In the genomic region with DNA sequence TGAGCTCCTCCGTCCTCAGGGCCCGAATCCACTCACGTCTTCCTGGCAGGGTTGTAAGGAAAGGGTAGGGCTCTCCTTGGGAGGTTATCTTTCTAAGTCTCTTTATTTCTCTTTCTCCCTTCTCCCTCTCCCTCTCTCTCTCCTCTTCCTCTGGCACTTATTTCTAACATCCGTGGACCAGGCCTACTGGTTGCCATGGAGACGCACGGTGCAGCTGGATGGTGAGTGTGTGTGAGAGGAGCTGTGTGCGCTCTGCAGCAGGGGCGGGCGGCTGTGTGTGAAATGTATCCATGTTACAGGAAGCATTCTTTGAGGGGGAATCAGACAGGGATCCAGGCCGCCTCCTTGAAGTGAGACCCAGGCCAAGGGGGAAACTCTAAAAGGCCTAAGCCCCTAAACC, we compare ENCODE assay signal across 11 cellular contexts. TPM values are rescaled to one million over a fixed set of nuclear protein-coding genes. Genes with fewer than 3 reads are reported as not detected.
DNase-seq lines count a peak whose midpoint lies in the region; ATAC-seq and TF ChIP-seq lines count a peak whose summit lies in the region.
"Had no signal": no experiment of that assay in that cellular context is flagged by ENCODE, and none has a peak within 500 bp of the region (broad histone marks: within the 10 kb centered on the region; RNA-seq: fewer than 3 reads in every experiment).

No MANE protein-coding gene starts in this region.

- TF ChIP-seq POLR2A in ovary (IDR thresholded peaks at IDR 0.05): no peak

- H3K4me1 ChIP-seq in endodermal cell (ENCODE audit: control insufficient read depth, insufficient read depth, low read length) (peaks cover 25% of the 10 kb centered on the region), ovary (ENCODE audit: insufficient read depth) (peaks cover 3% of the 10 kb centered on the region)

- intact Hi-C loops in posterior cingulate gyrus (cut with DNase I) (no loop called here), ovary (cut with DNase I) (no loop called here)

- H3K36me3 ChIP-seq in H7 (replicated peaks; ENCODE audit: control insufficient read depth, insufficient read depth, low read length): no peaks in the 10 kb centered on the region
- H3K36me3 ChIP-seq in endodermal cell (ENCODE audit: control insufficient read depth, insufficient read depth, low read length): no peaks in the 10 kb centered on the region
- H3K36me3 ChIP-seq in ovary: no peaks in the 10 kb centered on the region

- 39 to 43% methylated on average over 2 to 10 of the region's 10 CpGs for WGBS in endodermal cell (ENCODE audit: insufficient coverage in 1 of 2, insufficient read length in 1 of 2), 2 experiments
- WGBS in ovary, 3 donors: 21 to 29% (median 23%) methylated on average over 10 of the region's 10 CpGs

- H3K4me3 Mint-ChIP-seq in endodermal cell: no peak overlapping the region
- H3K4me3 Mint-ChIP-seq: effector memory CD8-positive, alpha-beta T cell; natural killer cell treated with Interleukin-12 subunit alpha and Interleukin-12 subunit beta and Interleukin-15 and Interleukin-18, amount 100 ng/mL, for 72 hours; stimulated activated naive CD8-positive, alpha-beta T cell treated with anti-CD3 and anti-CD28 coated beads, Interleukin-15, Interleukin-2, amounts not matched to agents 100 ng/mL and 50 ng/mL, for 24 hours had no signal

- H3K4me3 ChIP-seq in H7 (ENCODE audit: insufficient read depth, low read depth, low read length): no peak overlapping the region
- H3K4me3 ChIP-seq in endodermal cell (ENCODE audit: low read length): no peak overlapping the region
- no peak overlapping the region for H3K4me3 ChIP-seq in ovary

- H3K4me1 Mint-ChIP-seq in endodermal cell: peaks cover 76% of the 10 kb centered on the region

- DNase-seq in H7 (peak; percentile 53), NCI-H2196 treated with DMSO at 0.1 percent for 48 hours (lab: John Stamatoyannopoulos, UW; ENCODE audit: unreplicated experiment) (peak; percentile 69), endodermal cell (peak; percentile 82), posterior cingulate gyrus (peak; percentile 76 to 99 (median 90)), SW 1271 (lab: John Stamatoyannopoulos, UW) (no peak), ovary (no peak), NCI-H1048 (lab: John Stamatoyannopoulos, UW) (no peak)
- DNase-seq: effector memory CD8-positive, alpha-beta T cell had no signal

- no peak for ATAC-seq in GM21825 (IDR thresholded peaks at IDR 0.05; ENCODE audit: unreplicated experiment)
- ATAC-seq: effector memory CD8-positive, alpha-beta T cell; natural killer cell treated with Interleukin-12 subunit alpha and Interleukin-12 subunit beta and Interleukin-15 and Interleukin-18, amount 100 ng/mL, for 72 hours had no signal

- H3K36me3 Mint-ChIP-seq in endodermal cell (ENCODE audit: low read depth): no peaks in the 10 kb centered on the region
- H3K36me3 Mint-ChIP-seq: natural killer cell treated with Interleukin-12 subunit alpha and Interleukin-12 subunit beta and Interleukin-15 and Interleukin-18, amount 100 ng/mL, for 72 hours had no signal

- no peaks in the 10 kb centered on the region for H3K9me3 Mint-ChIP-seq in endodermal cell
- H3K9me3 Mint-ChIP-seq: effector memory CD8-positive, alpha-beta T cell; natural killer cell treated with Interleukin-12 subunit alpha and Interleukin-12 subunit beta and Interleukin-15 and Interleukin-18, amount 100 ng/mL, for 72 hours; stimulated activated naive CD8-positive, alpha-beta T cell treated with anti-CD3 and anti-CD28 coated beads, Interleukin-15, Interleukin-2, amounts not matched to agents 100 ng/mL and 50 ng/mL, for 24 hours had no signal

- TF ChIP-seq CTCF in endodermal cell (conservative IDR thresholded peaks at IDR 0.05): no peak
- no peak for TF ChIP-seq CTCF in ovary (IDR thresholded peaks at IDR 0.05)

- H3K9ac ChIP-seq in endodermal cell (ENCODE audit: extremely low read depth, low read length, poor library complexity, severe bottlenecking): no peak overlapping the region

- peak overlapping the region; percentile 78 for H3K27ac Mint-ChIP-seq in endodermal cell
- H3K27ac Mint-ChIP-seq: natural killer cell treated with Interleukin-12 subunit alpha and Interleukin-12 subunit beta and Interleukin-15 and Interleukin-18, amount 100 ng/mL, for 72 hours; stimulated activated naive CD8-positive, alpha-beta T cell treated with anti-CD3 and anti-CD28 coated beads, Interleukin-15, Interleukin-2, amounts not matched to agents 100 ng/mL and 50 ng/mL, for 24 hours had no signal

- no peaks in the 10 kb centered on the region for H3K27me3 Mint-ChIP-seq in endodermal cell (ENCODE audit: insufficient read depth)
- H3K27me3 Mint-ChIP-seq: natural killer cell treated with Interleukin-12 subunit alpha and Interleukin-12 subunit beta and Interleukin-15 and Interleukin-18, amount 100 ng/mL, for 72 hours; stimulated activated naive CD8-positive, alpha-beta T cell treated with anti-CD3 and anti-CD28 coated beads, Interleukin-15, Interleukin-2, amounts not matched to agents 100 ng/mL and 50 ng/mL, for 24 hours had no signal

- H3K27ac ChIP-seq in endodermal cell (ENCODE audit: low read depth, low read length) (peak overlapping the region; percentile 54), ovary (no peak overlapping the region)

- H3K27me3 ChIP-seq in H7 (ENCODE audit: control insufficient read depth, insufficient read depth, low read length): no peaks in the 10 kb centered on the region
- H3K27me3 ChIP-seq in endodermal cell (ENCODE audit: control insufficient read depth, insufficient read depth, low read length, poor library complexity, severe bottlenecking): no peaks in the 10 kb centered on the region
- no peaks in the 10 kb centered on the region for H3K27me3 ChIP-seq in ovary

- no peaks in the 10 kb centered on the region for H3K9me3 ChIP-seq in endodermal cell (ENCODE audit: control insufficient read depth, low read length)
- H3K9me3 ChIP-seq in ovary: no peaks in the 10 kb centered on the region

- no peak for TF ChIP-seq EP300 in ovary (IDR thresholded peaks at IDR 0.05)

RNA-seq across cellular contexts. Expression of a gene that starts 32.2 kb away (rescaled TPM):
- 66.8 and 67.1 TPM in 2 replicates for total RNA-seq in H7 (2014; rRNA removed; shearing (Covaris generic))
- 10 to 100 TPM; 45.4 to 69.7 TPM for total RNA-seq in endodermal cell
- 17.2 TPM for polyA plus RNA-seq in endodermal cell (2013, experiment 1 of 2)
- 13.5 TPM for polyA plus RNA-seq in endodermal cell (2013, experiment 2 of 2)
- total RNA-seq in ovary: 10 to 100 TPM in 2 of 7 donors, 1 to 10 TPM in 5; 3.2 to 13.8 (median 8.8) TPM
- 1 to 10 TPM; 4.1 to 7.0 TPM for polyA plus RNA-seq in ovary

Comparison
In these comparisons a context has a peak if more than half of its experiments do, and no peak if none do; other contexts are left out.
1. DNase-seq: peak in H7 (single experiment), NCI-H2196 treated with DMSO at 0.1 percent for 48 hours (single experiment), endodermal cell (single experiment) and posterior cingulate gyrus (10 of 10); none in SW 1271 (0 of 2), ovary (0 of 5) and NCI-H1048 (single experiment).